Comparison of ENCODE assay signal across 10 cellular contexts in the genomic region with DNA sequence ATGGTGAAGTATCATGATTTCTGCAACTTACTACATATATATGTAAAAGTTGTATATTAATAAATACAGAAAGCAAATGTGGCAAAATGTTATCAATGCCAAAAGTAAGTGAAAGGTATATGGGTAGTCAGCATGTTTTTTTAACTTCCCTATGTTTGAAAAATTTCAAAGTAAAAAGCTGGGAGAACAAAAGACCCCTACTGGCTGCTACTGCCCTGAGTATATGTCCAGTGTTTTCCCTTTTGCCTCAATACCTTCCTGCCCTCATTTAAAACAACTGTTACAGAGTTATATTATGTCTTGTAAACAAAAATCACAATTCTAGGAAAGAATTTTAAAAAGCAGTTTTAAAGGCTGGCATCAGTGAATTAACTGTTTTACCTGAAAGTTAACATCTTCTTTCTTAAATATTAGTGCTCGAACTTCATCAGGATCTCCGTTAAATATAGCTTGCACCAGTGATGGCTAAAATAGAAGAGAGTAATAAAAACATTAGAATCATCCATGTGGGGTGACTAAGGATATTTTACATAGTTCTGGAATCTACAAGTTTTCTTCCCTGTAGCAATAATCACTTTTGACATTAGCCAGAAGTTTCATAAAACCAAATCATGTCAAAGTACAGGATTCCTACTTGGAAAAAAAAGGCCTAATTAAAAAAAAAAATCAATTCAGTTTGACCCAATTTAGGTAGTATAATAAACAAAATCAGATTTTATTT. TPM values are rescaled to one million over a fixed set of nuclear protein-coding genes. Genes with fewer than 3 reads are reported as not detected.
A peak's percentile ranks its signal among the peaks of the same experiment; 100 is the strongest.
DNase-seq lines count a peak whose midpoint lies in the region; TF ChIP-seq lines count a peak whose summit lies in the region.
"Had no signal": no experiment of that assay in that cellular context is flagged by ENCODE, and none has a peak within 500 bp of the region (broad histone marks: within the 10 kb centered on the region; RNA-seq: fewer than 3 reads in every experiment).

No MANE protein-coding gene starts in this region.

- peak overlapping the region; percentile 41 for H3K4me3 ChIP-seq in AG09309 (ENCODE audit: control insufficient read depth, low read depth, low read length)
- H3K4me3 ChIP-seq in HUES64 (ENCODE audit: low read length): peak overlapping the region; percentile 8; the same call in 1 of the 2 replicates
- H3K4me3 ChIP-seq in astrocyte of the spinal cord (ENCODE audit: low read depth, low read length): peak overlapping the region; percentile 77

- H3K9me3 ChIP-seq in HUES64 (ENCODE audit: insufficient read depth, low read depth, low read length): peaks cover 4% of the 10 kb centered on the region; the same call in 1 of the 2 replicates

- peaks cover 40% of the 10 kb centered on the region for H3K4me1 Mint-ChIP-seq in mesothelial cell of epicardium

- H3K36me3 ChIP-seq in HUES64 (ENCODE audit: insufficient read depth, low read length): peaks cover 32% of the 10 kb centered on the region

- H3K36me3 Mint-ChIP-seq in mesothelial cell of epicardium: peaks cover 27% of the 10 kb centered on the region

- H3K27ac ChIP-seq in HUES64 (ENCODE audit: low read depth, low read length): no peak overlapping the region; the same call in 1 of the 2 replicates

- peak overlapping the region; percentile 75 for H3K27ac Mint-ChIP-seq in mesothelial cell of epicardium

- H3K27me3 Mint-ChIP-seq in mesothelial cell of epicardium (ENCODE audit: low read depth): no peaks in the 10 kb centered on the region

- TF ChIP-seq CTCF in AG09309 (IDR thresholded peaks at IDR 0.05; ENCODE audit: control insufficient read depth, insufficient read depth, low read depth, low read length, missing control alignments): no peak
- peak; percentile 40 for TF ChIP-seq CTCF in astrocyte of the spinal cord (IDR thresholded peaks at IDR 0.05; ENCODE audit: low read depth, low read length)
- TF ChIP-seq CTCF in mesothelial cell of epicardium (IDR thresholded peaks at IDR 0.05; ENCODE audit: unreplicated experiment): no peak

- 100% methylated on average over 2 of the region's 2 CpGs for WGBS in HUES64

- in situ Hi-C loops in astrocyte of the spinal cord (cut with HindIII; ENCODE audit: low sequenced_read_pairs): no loop called here

- H3K9ac ChIP-seq in HUES64 (ENCODE audit: low read depth, low read length): peak overlapping the region; percentile 10; the same call in 1 of the 2 replicates

- DNase-seq in AG09309 (ENCODE audit: low read depth): no peak
- DNase-seq in astrocyte of the spinal cord (ENCODE audit: low read depth, low spot score): peak; percentile 63
- no peak for DNase-seq in mesothelial cell of epicardium (ENCODE audit: low spot score in 2 of 2, unreplicated experiment in 2 of 2)
- no peak for DNase-seq in amygdala (lab: John Stamatoyannopoulos, UW)
- DNase-seq in SK-N-DZ (ENCODE audit: low spot score): no peak
- DNase-seq in cerebellar nuclear complex (lab: John Stamatoyannopoulos, UW): no peak
- DNase-seq in activated CD4-positive, alpha-beta T cell treated with anti-CD3 and anti-CD28 coated beads, Interleukin-2, amount 50 U/mL, for 48 hours: no peak
- DNase-seq: NCI-H2029; stimulated activated naive CD4-positive, alpha-beta T cell treated with Interleukin-2 at 50 U/mL for 16 hours had no signal

- peaks cover 19% of the 10 kb centered on the region for H3K9me3 Mint-ChIP-seq in mesothelial cell of epicardium

- no peak overlapping the region for H3K4me3 Mint-ChIP-seq in mesothelial cell of epicardium

- H3K4me1 ChIP-seq in HUES64 (ENCODE audit: insufficient read depth, low read length): peaks cover 37% of the 10 kb centered on the region

- H3K27me3 ChIP-seq in HUES64 (ENCODE audit: insufficient read depth, low read length): no peaks in the 10 kb centered on the region

RNA-seq across cellular contexts. Expression of gene ANKRD28, which starts 2.8 kb away (rescaled TPM):
- polyA plus RNA-seq in HUES64 (2013, experiment 1 of 2): 25.5 TPM
- polyA plus RNA-seq in HUES64 (2013, experiment 2 of 2): 23.3 TPM
- 43.7 to 45.0 TPM (median 44.0 TPM) in 3 replicates for total RNA-seq in mesothelial cell of epicardium
- polyA plus RNA-seq in SK-N-DZ (2014; cell fraction: cytosol; rRNA removed): 34.4 and 44.2 TPM in 2 replicates
- polyA plus RNA-seq in SK-N-DZ (2014; cell fraction: nucleus; rRNA removed): 68.9 and 79.1 TPM in 2 replicates

Comparison
In these comparisons a context has a peak if more than half of its experiments do, and no peak if none do; other contexts are left out.
1. H3K4me3 ChIP-seq: peak in every context shown above with its lines; median percentile 77 in astrocyte of the spinal cord; 41 in AG09309; 8 in HUES64.